17 cellular contexts compared by ENCODE assay signal in the genomic region with DNA sequence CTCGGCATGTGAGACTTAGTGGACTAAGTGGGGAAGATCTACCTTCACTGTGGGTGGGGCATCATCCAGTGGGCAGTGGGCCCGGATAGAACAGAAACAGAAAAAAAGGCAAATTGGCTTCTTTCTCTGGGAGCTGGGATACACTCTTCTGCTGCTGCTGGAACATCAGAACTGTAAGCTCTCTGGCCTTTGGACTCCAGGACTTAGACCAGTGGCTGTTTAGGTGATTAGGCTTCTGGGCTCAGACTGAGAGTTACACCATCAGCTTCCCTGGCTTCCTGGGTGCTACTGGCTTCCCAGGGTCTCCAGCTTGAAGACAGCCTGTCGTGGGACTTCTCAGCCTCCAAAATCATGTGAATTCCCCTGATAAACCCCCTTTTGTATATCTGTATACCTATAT.
"Had no signal": no experiment of that assay in that cellular context is flagged by ENCODE, and none has a peak within 500 bp of the region (broad histone marks: within the 10 kb centered on the region; RNA-seq: fewer than 3 reads in every experiment).

No MANE protein-coding gene starts in this region.

- H3K27me3 ChIP-seq: colonic mucosa, esophagus muscularis mucosa, foreskin keratinocyte had no signal

- H3K9me3 ChIP-seq: colonic mucosa, lower lobe of right lung had no signal

- ATAC-seq: effector memory CD8-positive, alpha-beta T cell; foreskin keratinocyte; gastroesophageal sphincter; heart right ventricle; left cardiac atrium; lower lobe of right lung; naive thymus-derived CD4-positive, alpha-beta T cell had no signal

- H3K27ac ChIP-seq: colonic mucosa, esophagus muscularis mucosa, foreskin keratinocyte, gastroesophageal sphincter, heart right ventricle, left ventricle myocardium inferior, lower lobe of right lung had no signal

- H3K4me3 Mint-ChIP-seq: dendritic cell treated with granulocyte-macrophage colony-stimulating factor and Interleukin-4, amounts not matched to agents 40 ng/mL and 50 ng/mL, for 4 days; effector memory CD8-positive, alpha-beta T cell; mesothelial cell of epicardium; naive thymus-derived CD4-positive, alpha-beta T cell had no signal

- H3K36me3 ChIP-seq: colonic mucosa, esophagus muscularis mucosa, gastroesophageal sphincter, heart right ventricle, left ventricle myocardium inferior, lower lobe of right lung had no signal

- H3K4me1 Mint-ChIP-seq: mesothelial cell of epicardium had no signal

- H3K4me1 ChIP-seq: colonic mucosa, esophagus muscularis mucosa, foreskin keratinocyte, gastroesophageal sphincter, heart right ventricle, left ventricle myocardium inferior, lower lobe of right lung had no signal

- H3K36me3 Mint-ChIP-seq: mesothelial cell of epicardium; naive thymus-derived CD4-positive, alpha-beta T cell had no signal

- DNase-seq: cerebellar nuclear complex; colonic mucosa; cortex of kidney; effector CD8-positive, alpha-beta T cell; effector memory CD8-positive, alpha-beta T cell; foreskin keratinocyte; heart right ventricle; hypothalamus; left cardiac atrium; left ventricle myocardium inferior; lower lobe of right lung; mesenchymal stem cell; naive thymus-derived CD4-positive, alpha-beta T cell had no signal

- H3K27me3 Mint-ChIP-seq: dendritic cell treated with granulocyte-macrophage colony-stimulating factor and Interleukin-4, amounts not matched to agents 40 ng/mL and 50 ng/mL, for 4 days had no signal

- H3K4me3 ChIP-seq: colonic mucosa, esophagus muscularis mucosa, gastroesophageal sphincter, heart right ventricle, left ventricle myocardium inferior, lower lobe of right lung had no signal

- H3K27ac Mint-ChIP-seq: dendritic cell treated with granulocyte-macrophage colony-stimulating factor and Interleukin-4, amounts not matched to agents 40 ng/mL and 50 ng/mL, for 4 days; effector memory CD8-positive, alpha-beta T cell; mesothelial cell of epicardium; naive thymus-derived CD4-positive, alpha-beta T cell had no signal

- H3K9me3 Mint-ChIP-seq: dendritic cell treated with granulocyte-macrophage colony-stimulating factor and Interleukin-4, amounts not matched to agents 40 ng/mL and 50 ng/mL, for 4 days; mesothelial cell of epicardium had no signal
